28 cellular contexts compared by ENCODE assay signal in genomic region chr19:38505958-38506357, GRCh38.
"Had no signal": no experiment of that assay in that cellular context is flagged by ENCODE, and none has a peak within 500 bp of the region (broad histone marks: within the 10 kb centered on the region; RNA-seq: fewer than 3 reads in every experiment).

No MANE protein-coding gene starts in this region.

- H3K4me1 ChIP-seq: colonic mucosa, gastrocnemius medialis, heart left ventricle, parathyroid adenoma, right lobe of liver, suprapubic skin, transverse colon, upper lobe of right lung, vagina had no signal

- H3K9me3 Mint-ChIP-seq: endodermal cell; stimulated activated naive CD8-positive, alpha-beta T cell treated with anti-CD3 and anti-CD28 coated beads, Interleukin-15, amount 100 ng/mL, for 72 hours had no signal

- H3K4me3 Mint-ChIP-seq: dendritic cell treated with granulocyte-macrophage colony-stimulating factor and Interleukin-4, amounts not matched to agents 40 ng/mL and 50 ng/mL, for 4 days had no signal

- H3K36me3 Mint-ChIP-seq: naive thymus-derived CD8-positive, alpha-beta T cell had no signal

- H3K27ac Mint-ChIP-seq: dendritic cell treated with granulocyte-macrophage colony-stimulating factor and Interleukin-4, amounts not matched to agents 40 ng/mL and 50 ng/mL, for 4 days; endodermal cell; progenitor cell of endocrine pancreas had no signal

- H3K4me3 ChIP-seq: colonic mucosa, gastrocnemius medialis, hepatocyte, right lobe of liver, smooth muscle cell, suprapubic skin, transverse colon, upper lobe of right lung, vagina had no signal

- H3K4me2 ChIP-seq: hepatocyte, smooth muscle cell had no signal

- H3K27ac ChIP-seq: colonic mucosa, epithelial cell of prostate, heart left ventricle, hepatocyte, parathyroid adenoma, right lobe of liver, suprapubic skin, transverse colon, upper lobe of right lung, vagina had no signal

- H2AFZ ChIP-seq: hepatocyte, parathyroid adenoma had no signal

- H3K4me1 Mint-ChIP-seq: endodermal cell had no signal

- H3K9me3 ChIP-seq: colonic mucosa, gastrocnemius medialis, heart left ventricle, right lobe of liver, suprapubic skin, transverse colon, upper lobe of right lung, vagina had no signal

- DNase-seq: colonic mucosa; effector CD8-positive, alpha-beta T cell; endodermal cell; foreskin fibroblast; gastrocnemius medialis; kidney; naive thymus-derived CD8-positive, alpha-beta T cell; occipital lobe; right lobe of liver; stimulated activated CD4-positive, alpha-beta T cell treated with anti-CD3 and anti-CD28 coated beads, Interleukin-12 subunit alpha, Interleukin-12 subunit beta, amount 100 ng/mL, for 4 hours; stimulated activated CD4-positive, alpha-beta T cell treated with anti-CD3 and anti-CD28 coated beads, Interleukin-1b, Interleukin-23, amount 100 ng/mL, for 48 hours; stimulated activated CD4-positive, alpha-beta T cell treated with anti-CD3 and anti-CD28 coated beads, Interleukin-4, amount 100 ng/mL, for 1 hour; stimulated activated CD8-positive, alpha-beta memory T cell treated with anti-CD3 and anti-CD28 coated beads, Interleukin-4, amount 100 ng/mL, for 48 hours; stimulated activated naive CD4-positive, alpha-beta T cell; stimulated activated naive CD8-positive, alpha-beta T cell treated with anti-CD3 and anti-CD28 coated beads, Interleukin-15, amount 100 ng/mL, for 72 hours; transverse colon; upper lobe of right lung had no signal

- H3K27me3 ChIP-seq: colonic mucosa, gastrocnemius medialis, hepatocyte, right lobe of liver, transverse colon, upper lobe of right lung, vagina had no signal

- H3K79me2 ChIP-seq: hepatocyte, parathyroid adenoma had no signal

- H3K36me3 ChIP-seq: colonic mucosa, heart left ventricle, right lobe of liver, suprapubic skin, transverse colon, upper lobe of right lung, vagina had no signal

- ATAC-seq: esophagus mucosa, left lobe of liver, right lobe of liver, upper lobe of right lung had no signal
